In the genomic region with DNA sequence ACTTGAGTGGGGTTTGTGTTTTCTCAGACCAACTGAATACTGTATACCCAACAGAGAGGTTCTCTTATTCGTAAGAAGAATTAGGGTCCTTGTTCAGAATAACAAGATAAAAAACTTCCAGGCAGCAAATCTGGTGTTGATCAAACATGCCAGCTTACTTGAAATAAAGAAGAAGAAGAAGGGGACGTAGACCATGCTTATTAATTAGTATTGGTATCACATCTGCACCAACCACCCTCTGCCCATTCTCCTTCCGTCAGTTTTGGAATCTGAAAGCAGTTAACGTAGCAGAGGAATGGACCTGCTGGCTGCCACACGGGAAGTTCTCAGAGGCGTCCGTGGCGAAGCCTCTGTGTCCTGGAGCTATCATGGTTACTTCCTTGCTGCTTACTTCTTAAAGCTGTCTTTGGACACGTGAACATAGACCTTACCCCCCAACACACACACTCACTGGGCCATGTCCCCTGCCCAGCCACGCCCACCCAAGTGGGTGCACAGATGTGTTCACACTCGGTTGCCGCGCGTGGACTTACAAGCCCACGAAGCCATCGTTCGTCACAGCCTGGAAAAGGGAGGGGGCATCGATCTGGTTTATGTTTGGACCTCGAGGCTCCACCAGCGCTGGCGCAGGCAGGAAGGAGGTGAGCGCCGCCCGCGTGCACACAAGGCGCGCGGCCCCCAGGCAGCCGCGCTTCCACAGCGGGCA, we compare ENCODE assay signal across 9 cellular contexts. TPM values are rescaled to one million over a fixed set of nuclear protein-coding genes. Genes with fewer than 3 reads are reported as not detected.
DNase-seq lines count a peak whose midpoint lies in the region; TF ChIP-seq lines count a peak whose summit lies in the region.
"Had no signal": no experiment of that assay in that cellular context is flagged by ENCODE, and none has a peak within 500 bp of the region (broad histone marks: within the 10 kb centered on the region; RNA-seq: fewer than 3 reads in every experiment).

No MANE protein-coding gene starts in this region.

- peak overlapping the region; percentile 68 for H4K91ac ChIP-seq in neuronal stem cell (ENCODE audit: low read depth, low read length, poor library complexity)

- H3K79me2 ChIP-seq in DOHH2 (ENCODE audit: control insufficient read depth, low read length) = no peaks in the 10 kb centered on the region

- H3K27ac ChIP-seq in DOHH2 (ENCODE audit: low read depth, low read length) (no peak overlapping the region), HL-60 (replicated peaks) (no peak overlapping the region), duodenal mucosa (ENCODE audit: low read depth, low read length) (no peak overlapping the region), neuronal stem cell (replicated peaks; ENCODE audit: low read length) (no peak overlapping the region)

- H2AFZ ChIP-seq in neuronal stem cell (ENCODE audit: low read length) = peak overlapping the region; percentile 93

- DNase-seq in HL-60 (ENCODE audit: low read depth in 1 of 2, low spot score in 1 of 2) (no peak), neuronal stem cell (ENCODE audit: low spot score) (no peak), ecto neural progenitor cell (ENCODE audit: low spot score) (no peak), NCI-H1436 treated with DMSO at 0.1 percent for 48 hours (lab: John Stamatoyannopoulos, UW) (no peak), epidermal melanocyte (ENCODE audit: insufficient read length, low spot score) (no peak)
- no peak for DNase-seq in stimulated activated CD4-positive, alpha-beta T cell treated with anti-CD3 and anti-CD28 coated beads, Interleukin-4, amount 100 ng/mL, for 1 hour
- DNase-seq: left cardiac atrium had no signal

- WGBS in neuronal stem cell (ENCODE audit: extremely low coverage in 2 of 2, insufficient read length in 2 of 2, insufficient replicate concordance in 1 of 2), 2 donors = no CpG with 5 or more reads among the region's 31 CpGs

- H3K14ac ChIP-seq in neuronal stem cell (ENCODE audit: low read length) = peak overlapping the region; percentile 99

- no peak overlapping the region for H3K4ac ChIP-seq in neuronal stem cell (ENCODE audit: low read length)

- H3K27me3 ChIP-seq in DOHH2 (ENCODE audit: control insufficient read depth, low read length) (peaks cover 77% of the 10 kb centered on the region), HL-60 (ENCODE audit: insufficient read depth, poor library complexity, severe bottlenecking) (peaks cover 77% of the 10 kb centered on the region), duodenal mucosa (ENCODE audit: control insufficient read depth in 1 of 2, insufficient read depth in 2 of 2, low read length in 2 of 2) (peaks cover 67 to 73% of the 10 kb centered on the region in 2 donors), neuronal stem cell (ENCODE audit: control insufficient read depth in 3 of 3, insufficient read depth in 3 of 3, low read depth in 1 of 3, low read length in 3 of 3) (peaks cover 0 to 34% (median 5%) of the 10 kb centered on the region in 3 experiments)

- no peaks in the 10 kb centered on the region for H3K9me2 ChIP-seq in DOHH2 (replicated peaks; ENCODE audit: control insufficient read depth, low read length)

- no peak overlapping the region for H4K8ac ChIP-seq in neuronal stem cell (ENCODE audit: low read depth, low read length)

- 0 out of 2 replicates have a peak, but pooled peaks cover 3% of the 10 kb centered on the region for H4K20me1 ChIP-seq in DOHH2 (ENCODE audit: control insufficient read depth, insufficient read depth, low read depth, low read length)

- H3K4me2 ChIP-seq in DOHH2 (ENCODE audit: low read length) (peak overlapping the region; percentile 67), neuronal stem cell (ENCODE audit: insufficient read depth, low read length, poor library complexity, severe bottlenecking) (peak overlapping the region; percentile 96)

- peaks cover 35% of the 10 kb centered on the region for H3K4me1 ChIP-seq in DOHH2 (ENCODE audit: control insufficient read depth, low read length)
- H3K4me1 ChIP-seq in duodenal mucosa (ENCODE audit: control insufficient read depth in 1 of 2, insufficient read depth in 2 of 2, low read length in 2 of 2) = peaks cover 25 to 38% of the 10 kb centered on the region in 2 donors
- H3K4me1 ChIP-seq in neuronal stem cell (ENCODE audit: control insufficient read depth in 2 of 2, insufficient read depth in 1 of 2, low read depth in 1 of 2, low read length in 2 of 2) = peaks cover 29 to 54% of the 10 kb centered on the region in 2 donors

- H3K23ac ChIP-seq in neuronal stem cell (ENCODE audit: low read depth, low read length, poor library complexity) = peak overlapping the region; percentile 98

- peak overlapping the region; percentile 99 for H2BK15ac ChIP-seq in neuronal stem cell (ENCODE audit: low read length)

- peaks cover 3% of the 10 kb centered on the region for H3K79me1 ChIP-seq in neuronal stem cell (ENCODE audit: low read depth, low read length)

- H3K9ac ChIP-seq in duodenal mucosa (ENCODE audit: low read depth in 1 of 2, low read length in 2 of 2) (peak overlapping the region; percentile 10 to 32), neuronal stem cell (ENCODE audit: low read depth, low read length, poor library complexity) (peak overlapping the region; percentile 95)

- peak overlapping the region; percentile 95 for H2BK5ac ChIP-seq in neuronal stem cell (ENCODE audit: low read length)

- H2AK5ac ChIP-seq in neuronal stem cell (ENCODE audit: low read depth, low read length) = peak overlapping the region; percentile 100

- TF ChIP-seq CTCF in DOHH2 (IDR thresholded peaks at IDR 0.05; ENCODE audit: low read depth, low read length, poor library complexity, severe bottlenecking) (no peak), HL-60 (IDR thresholded peaks at IDR 0.05; ENCODE audit: insufficient read depth, low read length) (no peak)

- H3K36me3 ChIP-seq in DOHH2 (ENCODE audit: control insufficient read depth, low read length) (no peaks in the 10 kb centered on the region), duodenal mucosa (ENCODE audit: control insufficient read depth in 1 of 2, insufficient read depth in 2 of 2, low read length in 2 of 2) (no peaks in the 10 kb centered on the region), neuronal stem cell (replicated peaks in 1 of 2; ENCODE audit: control insufficient read depth in 2 of 2, insufficient read depth in 2 of 2, low read length in 2 of 2) (no peaks in the 10 kb centered on the region)

- peak overlapping the region; percentile 82 for H2BK12ac ChIP-seq in neuronal stem cell (ENCODE audit: low read length)

- H3F3A ChIP-seq in DOHH2 (ENCODE audit: control insufficient read depth, insufficient read depth) = 0 out of 2 replicates have a peak, but pooled peaks cover 3% of the 10 kb centered on the region

- peak overlapping the region; percentile 99 for H3K18ac ChIP-seq in neuronal stem cell (ENCODE audit: low read length)

- H3K4me3 ChIP-seq in DOHH2 (ENCODE audit: low read length) = peak overlapping the region; percentile 62
- H3K4me3 ChIP-seq in HL-60 (replicated peaks; ENCODE audit: insufficient read depth, low read length) = 0 out of 2 replicates have a peak overlapping the region, but pooled peaks have one; percentile 38
- peak overlapping the region; percentile 53 to 57 for H3K4me3 ChIP-seq in duodenal mucosa (ENCODE audit: low read depth in 1 of 2, low read length in 2 of 2)
- H3K4me3 ChIP-seq in neuronal stem cell (ENCODE audit: low read length in 2 of 2) = peak overlapping the region; percentile 46 to 66

- no peaks in the 10 kb centered on the region for H3K9me3 ChIP-seq in DOHH2 (ENCODE audit: control insufficient read depth, insufficient read depth, low read length)
- H3K9me3 ChIP-seq in duodenal mucosa (ENCODE audit: control insufficient read depth in 1 of 2, low read length in 2 of 2) = no peaks in the 10 kb centered on the region
- peaks cover 0 to 1% of the 10 kb centered on the region in 2 donors for H3K9me3 ChIP-seq in neuronal stem cell (replicated peaks in 1 of 2; ENCODE audit: control insufficient read depth in 2 of 2, insufficient read depth in 1 of 2, low read depth in 1 of 2, low read length in 2 of 2)

- H2BK120ac ChIP-seq in neuronal stem cell (ENCODE audit: low read depth, low read length) = peak overlapping the region; percentile 88

RNA-seq across cellular contexts. Expression of gene DLL1, which starts 4.1 kb away (rescaled TPM):
- polyA plus RNA-seq in neuronal stem cell (2013, experiment 1 of 2) = 66.9 TPM
- polyA plus RNA-seq in neuronal stem cell (2013, experiment 2 of 2) = 67.5 TPM

RNA-seq across cellular contexts. Expression of gene FAM120B, which starts 11.6 kb away (rescaled TPM):
- 18.0 TPM for polyA plus RNA-seq in neuronal stem cell (2013, experiment 1 of 2)
- polyA plus RNA-seq in neuronal stem cell (2013, experiment 2 of 2) = 17.8 TPM
